1 cellular context compared by ENCODE assay signal in the genomic region with DNA sequence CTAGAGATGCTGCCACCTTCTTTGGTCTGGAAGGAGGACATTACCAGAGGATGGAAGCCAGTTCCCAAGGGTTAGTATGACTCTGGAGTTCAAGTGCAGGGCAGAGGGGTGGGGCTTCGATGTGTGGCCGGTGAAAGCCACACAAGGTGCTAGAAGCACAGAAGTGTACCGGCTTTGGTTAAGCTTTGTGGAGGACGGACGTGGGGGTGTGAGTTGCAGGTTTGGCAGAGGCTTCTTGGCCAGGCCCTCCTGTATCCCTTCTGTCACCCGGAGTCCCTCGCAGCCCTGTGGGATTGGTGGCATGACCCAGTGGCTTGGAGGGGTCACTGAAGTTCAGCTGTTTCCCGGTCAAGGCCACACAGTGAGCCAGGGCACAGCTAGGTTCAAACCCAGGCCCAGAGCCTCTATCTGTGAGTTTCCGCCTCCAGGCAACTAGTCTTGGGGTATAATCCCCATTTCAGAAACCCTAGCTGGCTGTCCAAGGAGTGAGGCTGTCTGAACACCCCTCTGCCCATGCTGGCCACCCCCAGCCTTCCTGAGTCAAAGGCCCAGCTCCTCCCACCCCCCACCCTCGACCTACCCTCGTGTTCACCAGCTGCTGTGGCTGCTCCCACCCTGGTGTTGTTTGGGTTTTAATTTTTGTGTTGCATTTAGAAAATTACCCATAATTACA.
TF ChIP-seq lines count a peak whose summit lies in the region.

No MANE protein-coding gene starts in this region.

TF ChIP-seq in HCT116, 20 proteins besides CTCF, POLR2A, EP300 and RAD21:
- no peak for TF ChIP-seq YY1 (IDR thresholded peaks at IDR 0.05; ENCODE audit: extremely low read depth, insufficient replicate concordance, low read depth, low read length)
- no peak for TF ChIP-seq EGR1 (IDR thresholded peaks at IDR 0.05; ENCODE audit: low read depth)
- TF ChIP-seq CEBPB (IDR thresholded peaks at IDR 0.05; ENCODE audit: low read depth), result no peak
- TF ChIP-seq, protein P1, sequence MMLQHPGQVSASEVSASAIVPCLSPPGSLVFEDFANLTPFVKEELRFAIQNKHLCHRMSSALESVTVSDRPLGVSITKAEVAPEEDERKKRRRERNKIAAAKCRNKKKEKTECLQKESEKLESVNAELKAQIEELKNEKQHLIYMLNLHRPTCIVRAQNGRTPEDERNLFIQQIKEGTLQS (IDR thresholded peaks at IDR 0.05), result no peak
- TF ChIP-seq POLR2AphosphoS5 (IDR thresholded peaks at IDR 0.05; ENCODE audit: low read depth, low read length), result peak; percentile 48; the same call in 1 of the 2 replicates
- TF ChIP-seq FOSL1 (IDR thresholded peaks at IDR 0.05; ENCODE audit: low read depth), result no peak
- TF ChIP-seq, protein P2, sequence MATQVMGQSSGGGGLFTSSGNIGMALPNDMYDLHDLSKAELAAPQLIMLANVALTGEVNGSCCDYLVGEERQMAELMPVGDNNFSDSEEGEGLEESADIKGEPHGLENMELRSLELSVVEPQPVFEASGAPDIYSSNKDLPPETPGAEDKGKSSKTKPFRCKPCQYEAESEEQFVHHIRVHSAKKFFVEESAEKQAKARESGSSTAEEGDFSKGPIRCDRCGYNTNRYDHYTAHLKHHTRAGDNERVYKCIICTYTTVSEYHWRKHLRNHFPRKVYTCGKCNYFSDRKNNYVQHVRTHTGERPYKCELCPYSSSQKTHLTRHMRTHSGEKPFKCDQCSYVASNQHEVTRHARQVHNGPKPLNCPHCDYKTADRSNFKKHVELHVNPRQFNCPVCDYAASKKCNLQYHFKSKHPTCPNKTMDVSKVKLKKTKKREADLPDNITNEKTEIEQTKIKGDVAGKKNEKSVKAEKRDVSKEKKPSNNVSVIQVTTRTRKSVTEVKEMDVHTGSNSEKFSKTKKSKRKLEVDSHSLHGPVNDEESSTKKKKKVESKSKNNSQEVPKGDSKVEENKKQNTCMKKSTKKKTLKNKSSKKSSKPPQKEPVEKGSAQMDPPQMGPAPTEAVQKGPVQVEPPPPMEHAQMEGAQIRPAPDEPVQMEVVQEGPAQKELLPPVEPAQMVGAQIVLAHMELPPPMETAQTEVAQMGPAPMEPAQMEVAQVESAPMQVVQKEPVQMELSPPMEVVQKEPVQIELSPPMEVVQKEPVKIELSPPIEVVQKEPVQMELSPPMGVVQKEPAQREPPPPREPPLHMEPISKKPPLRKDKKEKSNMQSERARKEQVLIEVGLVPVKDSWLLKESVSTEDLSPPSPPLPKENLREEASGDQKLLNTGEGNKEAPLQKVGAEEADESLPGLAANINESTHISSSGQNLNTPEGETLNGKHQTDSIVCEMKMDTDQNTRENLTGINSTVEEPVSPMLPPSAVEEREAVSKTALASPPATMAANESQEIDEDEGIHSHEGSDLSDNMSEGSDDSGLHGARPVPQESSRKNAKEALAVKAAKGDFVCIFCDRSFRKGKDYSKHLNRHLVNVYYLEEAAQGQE (IDR thresholded peaks at IDR 0.05; ENCODE audit: low read depth), result no peak
- no peak for TF ChIP-seq JUND (IDR thresholded peaks at IDR 0.05)
TF ChIP-seq in HCT116: peak in this region for 1.
